In the genomic region with DNA sequence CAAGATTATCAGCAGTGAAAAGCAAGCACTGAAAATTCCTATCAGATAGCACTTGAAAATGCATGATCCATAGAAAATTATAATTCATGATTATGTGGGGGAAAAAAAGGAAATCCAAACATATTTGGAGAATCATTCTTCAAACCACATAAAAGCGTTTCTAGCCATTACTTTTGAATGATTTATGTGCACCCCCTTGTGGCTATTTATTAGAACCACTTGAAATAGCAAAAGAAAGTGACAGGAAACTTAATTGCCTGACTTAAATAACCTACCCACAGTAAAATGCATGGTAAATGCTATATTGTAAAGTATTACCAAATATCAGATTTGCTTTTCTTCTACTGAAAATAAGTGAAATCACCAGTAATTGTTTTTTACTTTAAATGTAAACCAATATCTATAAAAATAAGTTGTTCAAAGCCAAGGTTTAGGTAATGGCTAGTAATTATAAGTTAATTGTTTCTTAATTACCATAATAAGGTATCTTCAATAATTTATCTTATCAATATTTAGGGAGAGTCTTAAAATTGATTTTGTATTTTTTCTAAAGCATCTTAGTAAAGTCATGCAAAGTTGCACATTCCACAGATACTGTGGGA, we compare ENCODE assay signal across 8 cellular contexts.
A peak's percentile ranks its signal among the peaks of the same experiment; 100 is the strongest.
DNase-seq lines count a peak whose midpoint lies in the region; TF ChIP-seq lines count a peak whose summit lies in the region.

No MANE protein-coding gene starts in this region.

- H3K79me2 ChIP-seq in OCI-LY3 (ENCODE audit: low read length) = no peaks in the 10 kb centered on the region

- peaks cover 4% of the 10 kb centered on the region; the same call in 1 of the 2 replicates for H3K4me1 ChIP-seq in OCI-LY3 (ENCODE audit: low read length)

- no peaks in the 10 kb centered on the region for H3K9me3 ChIP-seq in OCI-LY3 (ENCODE audit: insufficient read depth, low read length)

- H3K27ac Mint-ChIP-seq in endothelial cell (ENCODE audit: unreplicated experiment) (no peak overlapping the region), progenitor cell of endocrine pancreas (no peak overlapping the region)

- H3K4me3 ChIP-seq in GM12865 (ENCODE audit: low read depth, low read length) (no peak overlapping the region), OCI-LY3 (ENCODE audit: low read length) (no peak overlapping the region)

- no peak overlapping the region for H3K4me2 ChIP-seq in OCI-LY3 (ENCODE audit: low read length)

- H3K27me3 ChIP-seq in OCI-LY3 (ENCODE audit: low read depth, low read length) = no peaks in the 10 kb centered on the region

- H3K27ac ChIP-seq in OCI-LY3 (ENCODE audit: low read length) = no peak overlapping the region

- H3K4me3 Mint-ChIP-seq in endothelial cell (ENCODE audit: unreplicated experiment) (no peak overlapping the region), progenitor cell of endocrine pancreas (ENCODE audit: low read depth) (no peak overlapping the region)

- H4K20me1 ChIP-seq in OCI-LY3 (ENCODE audit: insufficient read depth, low read length) = no peaks in the 10 kb centered on the region

- TF ChIP-seq CTCF in GM12865 (IDR thresholded peaks at IDR 0.05; ENCODE audit: insufficient read depth, low read depth, low read length, missing control alignments) (peak; percentile 28), OCI-LY3 (IDR thresholded peaks at IDR 0.05; ENCODE audit: low read depth, low read length) (peak; percentile 63), endothelial cell (IDR thresholded peaks at IDR 0.05; ENCODE audit: unreplicated experiment) (peak; percentile 82), progenitor cell of endocrine pancreas (IDR thresholded peaks at IDR 0.05; ENCODE audit: unreplicated experiment) (peak; percentile 75)

- H3K4me1 Mint-ChIP-seq in endothelial cell (ENCODE audit: unreplicated experiment) (no peaks in the 10 kb centered on the region), progenitor cell of endocrine pancreas (ENCODE audit: low read depth) (peaks cover 21% of the 10 kb centered on the region)

- H3K36me3 Mint-ChIP-seq in endothelial cell (ENCODE audit: low read depth, unreplicated experiment) = no peaks in the 10 kb centered on the region
- no peaks in the 10 kb centered on the region for H3K36me3 Mint-ChIP-seq in progenitor cell of endocrine pancreas (ENCODE audit: insufficient read depth)

- H3K9me3 Mint-ChIP-seq in endothelial cell (ENCODE audit: unreplicated experiment) (no peaks in the 10 kb centered on the region), progenitor cell of endocrine pancreas (ENCODE audit: low read depth) (no peaks in the 10 kb centered on the region)

- peak; percentile 50 for DNase-seq in GM12865 (ENCODE audit: low read depth)
- DNase-seq in HS-5 (ENCODE audit: low read depth) = peak; percentile 72
- no peak for DNase-seq in endothelial cell (ENCODE audit: low spot score)
- DNase-seq in progenitor cell of endocrine pancreas (ENCODE audit: low spot score, unreplicated experiment) = no peak
- no peak for DNase-seq in stimulated activated naive CD4-positive, alpha-beta T cell treated with Interleukin-2 at 50 U/mL for 16 hours (lab: John Stamatoyannopoulos, UW)
- DNase-seq in stimulated activated naive CD4-positive, alpha-beta T cell (lab: John Stamatoyannopoulos, UW) = no peak
- DNase-seq in occipital lobe (lab: John Stamatoyannopoulos, UW) = no peak

- H3K27me3 Mint-ChIP-seq in endothelial cell (ENCODE audit: unreplicated experiment) (no peaks in the 10 kb centered on the region), progenitor cell of endocrine pancreas (no peaks in the 10 kb centered on the region)

- H3K36me3 ChIP-seq in OCI-LY3 (replicated peaks; ENCODE audit: low read depth, low read length) = no peaks in the 10 kb centered on the region

- H3K9ac ChIP-seq in OCI-LY3 (ENCODE audit: low read length) = no peak overlapping the region

- H2AFZ ChIP-seq in OCI-LY3 (ENCODE audit: low read depth, low read length) = no peak overlapping the region

Comparison
In these comparisons a context has a peak if more than half of its experiments do, and no peak if none do; other contexts are left out.
1. DNase-seq: peak in GM12865 (single experiment) and HS-5 (single experiment); none in endothelial cell (single experiment), progenitor cell of endocrine pancreas (single experiment), stimulated activated naive CD4-positive, alpha-beta T cell treated with Interleukin-2 at 50 U/mL for 16 hours (single experiment), stimulated activated naive CD4-positive, alpha-beta T cell (0 of 6) and occipital lobe (single experiment).
2. CTCF ChIP-seq: peak in every context shown above with its lines; median percentile 82 in endothelial cell; 75 in progenitor cell of endocrine pancreas; 63 in OCI-LY3; 28 in GM12865.